Comparison of ENCODE assay signal across 17 cellular contexts in the genomic region with DNA sequence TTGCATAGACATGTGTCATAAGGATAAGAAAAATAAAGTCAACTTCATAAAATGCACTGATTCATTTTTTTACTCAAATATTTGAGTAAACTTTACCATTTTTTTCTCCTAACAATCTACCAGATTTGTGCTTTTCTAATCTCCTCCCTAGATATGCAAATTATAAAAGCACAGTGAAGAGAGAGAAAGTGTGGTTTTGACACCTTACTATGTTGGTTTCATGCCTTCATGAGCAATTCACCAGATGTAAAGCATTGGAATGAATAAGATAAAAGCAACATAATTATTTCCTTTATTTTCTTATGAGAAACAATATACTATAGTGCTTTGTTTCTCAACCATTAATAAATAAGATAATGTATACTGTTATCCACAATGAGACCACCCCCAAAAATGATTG.
A peak's percentile ranks its signal among the peaks of the same experiment; 100 is the strongest.
DNase-seq lines count a peak whose midpoint lies in the region; ATAC-seq and TF ChIP-seq lines count a peak whose summit lies in the region.
"Had no signal": no experiment of that assay in that cellular context is flagged by ENCODE, and none has a peak within 500 bp of the region (broad histone marks: within the 10 kb centered on the region; RNA-seq: fewer than 3 reads in every experiment).

No MANE protein-coding gene starts in this region.

- H3K9me2 ChIP-seq in SK-N-SH: no peaks in the 10 kb centered on the region

- peak overlapping the region in 2 of 3 donors; percentile 14 to 49 for H3K4me3 ChIP-seq in liver (ENCODE audit: low read depth in 1 of 3, low read length in 3 of 3)
- H3K4me3 ChIP-seq in mammary epithelial cell (replicated peaks in 1 of 3; ENCODE audit: insufficient read depth in 1 of 3, low read depth in 2 of 3, low read length in 3 of 3): no peak overlapping the region
- H3K4me3 ChIP-seq in SK-N-SH (ENCODE audit: low read depth in 2 of 2, low read length in 1 of 2): no peak overlapping the region

- no peaks in the 10 kb centered on the region for H3F3A ChIP-seq in SK-N-SH (replicated peaks; ENCODE audit: insufficient read depth)

- CTCF ChIA-PET in mammary epithelial cell (lab: Charles Lee; ENCODE audit: low non-redundant PET): no interaction called here
- CTCF ChIA-PET in SK-N-SH (lab: Yijun Ruan, JAX): no interaction called here

- TF ChIP-seq RAD21 in liver (IDR thresholded peaks at IDR 0.05) (no peak), SK-N-SH (IDR thresholded peaks at IDR 0.05; ENCODE audit: low read length) (no peak)

- H4K20me1 ChIP-seq in mammary epithelial cell (ENCODE audit: insufficient read depth, low read length) (no peaks in the 10 kb centered on the region), SK-N-SH (ENCODE audit: insufficient read depth) (no peaks in the 10 kb centered on the region)

- in situ Hi-C loops in mammary epithelial cell (cut with MboI; ENCODE audit: low sequenced_read_pairs in 2 of 2): no loop called here

- H3K9me3 ChIP-seq in liver (ENCODE audit: control insufficient read depth in 4 of 4, low read length in 3 of 4): no peaks in the 10 kb centered on the region
- no peaks in the 10 kb centered on the region for H3K9me3 ChIP-seq in mammary epithelial cell (replicated peaks; ENCODE audit: insufficient read depth, low read length)
- H3K9me3 ChIP-seq in SK-N-SH: no peaks in the 10 kb centered on the region; the same call in 1 of the 2 replicates

- DNase-seq in NCI-H526 treated with DMSO at 0.1 percent for 48 hours (lab: John Stamatoyannopoulos, UW) (no peak), mammary epithelial cell (no peak), superior temporal gyrus (ENCODE audit: extremely low spot score) (no peak), SK-N-SH (no peak)
- DNase-seq: activated CD4-positive, alpha-beta T cell treated with anti-CD3 and anti-CD28 coated beads, Interleukin-2, amount 10 ng/mL, durations not matched to agents 7 days and 5 days; CD8-positive, alpha-beta T cell; cortex of kidney; foreskin keratinocyte; left cardiac atrium; NCI-H524 treated with DMSO at 0.1 percent for 48 hours; occipital lobe; stimulated activated naive CD8-positive, alpha-beta T cell treated with anti-CD3 and anti-CD28 coated beads, Interleukin-15, amount 100 ng/mL, for 72 hours had no signal

- H3K79me2 ChIP-seq in mammary epithelial cell (ENCODE audit: insufficient read depth, low read length) (no peaks in the 10 kb centered on the region), SK-N-SH (ENCODE audit: insufficient read depth) (no peaks in the 10 kb centered on the region)

- POLR2A ChIA-PET in SK-N-SH (lab: Yijun Ruan, JAX): no interaction called here

- intact Hi-C loops in mammary epithelial cell (cut with micrococcal nuclease): no loop called here

- H3K27me3 ChIP-seq in liver (ENCODE audit: control insufficient read depth in 4 of 4, insufficient read depth in 4 of 4, low read length in 3 of 4): no peaks in the 10 kb centered on the region
- no peaks in the 10 kb centered on the region for H3K27me3 ChIP-seq in mammary epithelial cell (ENCODE audit: insufficient read depth, low read length)
- no peaks in the 10 kb centered on the region for H3K27me3 ChIP-seq in SK-N-SH (ENCODE audit: insufficient read depth)
- H3K27me3 ChIP-seq: foreskin keratinocyte had no signal

- no peak for TF ChIP-seq CTCF in liver (IDR thresholded peaks at IDR 0.05; ENCODE audit: low read depth, low read length, missing input control)
- TF ChIP-seq CTCF in mammary epithelial cell (conservative IDR thresholded peaks at IDR 0.05 in 1 of 2, IDR thresholded peaks at IDR 0.05 in 1 of 2; ENCODE audit: extremely low read depth in 1 of 2, insufficient read depth in 1 of 2, low read depth in 1 of 2, low read length in 2 of 2): no peak
- no peak for TF ChIP-seq CTCF in SK-N-SH (IDR thresholded peaks at IDR 0.05)

- H3K9ac ChIP-seq in liver (ENCODE audit: low read depth in 1 of 2, low read length in 2 of 2): no peak overlapping the region
- no peak overlapping the region for H3K9ac ChIP-seq in mammary epithelial cell (ENCODE audit: insufficient read depth, low read length)
- no peak overlapping the region for H3K9ac ChIP-seq in SK-N-SH

- no peak overlapping the region for H2AFZ ChIP-seq in mammary epithelial cell (ENCODE audit: low read depth, low read length)
- H2AFZ ChIP-seq in SK-N-SH (ENCODE audit: low read depth): no peak overlapping the region

- H3K27ac ChIP-seq in liver (ENCODE audit: low read depth in 1 of 2, low read length in 2 of 2): no peak overlapping the region
- no peak overlapping the region for H3K27ac ChIP-seq in mammary epithelial cell (ENCODE audit: insufficient read depth, low read depth, low read length)
- H3K27ac ChIP-seq in SK-N-SH (ENCODE audit: low read depth in 2 of 2, low read length in 1 of 2): no peak overlapping the region
- H3K27ac ChIP-seq: foreskin keratinocyte had no signal

- no peaks in the 10 kb centered on the region for H3K36me3 ChIP-seq in liver (ENCODE audit: control insufficient read depth in 4 of 4, insufficient read depth in 3 of 4, low read depth in 1 of 4, low read length in 3 of 4)
- no peaks in the 10 kb centered on the region for H3K36me3 ChIP-seq in mammary epithelial cell (ENCODE audit: insufficient read depth, low read length)
- peaks cover 0 to 3% of the 10 kb centered on the region in 2 experiments for H3K36me3 ChIP-seq in SK-N-SH (replicated peaks in 1 of 2; ENCODE audit: control insufficient read depth in 1 of 2, insufficient read depth in 2 of 2, low read length in 1 of 2)

- no TSS peak for BruUV-seq in mammary epithelial cell (replicated peaks; lab: Mats Ljungman, UMichigan)

- H3K4me1 ChIP-seq in liver (ENCODE audit: control insufficient read depth in 4 of 4, insufficient read depth in 4 of 4, low read length in 3 of 4) (no peaks in the 10 kb centered on the region), mammary epithelial cell (ENCODE audit: insufficient read depth, low read length) (no peaks in the 10 kb centered on the region), SK-N-SH (ENCODE audit: control insufficient read depth in 1 of 2, insufficient read depth in 2 of 2, low read depth in 1 of 2, low read length in 1 of 2) (no peaks in the 10 kb centered on the region)

- no peak for TF ChIP-seq EP300 in SK-N-SH (IDR thresholded peaks at IDR 0.05; ENCODE audit: borderline replicate concordance in 1 of 2, low read depth in 1 of 2, low read length in 1 of 2)

- ATAC-seq in GM19023 (IDR thresholded peaks at IDR 0.05; ENCODE audit: unreplicated experiment) (peak; percentile 67), GM21737 (IDR thresholded peaks at IDR 0.05; ENCODE audit: unreplicated experiment) (peak; percentile 88), HG03196 (IDR thresholded peaks at IDR 0.05; ENCODE audit: unreplicated experiment) (peak; percentile 99)
- ATAC-seq: activated naive CD4-positive, alpha-beta T cell treated with anti-CD3 and anti-CD28 coated beads, Interleukin-2, amount 50 U/mL, for 72 hours; CD8-positive, alpha-beta T cell; foreskin keratinocyte; left cardiac atrium; stimulated activated naive CD8-positive, alpha-beta T cell treated with anti-CD3 and anti-CD28 coated beads, Interleukin-15, amount 100 ng/mL, for 72 hours had no signal

- dilution Hi-C loops in mammary epithelial cell (cut with HindIII; ENCODE audit: low sequenced_read_pairs): no loop called here

- no peak overlapping the region for H3K4me2 ChIP-seq in mammary epithelial cell (ENCODE audit: insufficient read depth, low read depth, low read length)
- no peak overlapping the region for H3K4me2 ChIP-seq in SK-N-SH

TF ChIP-seq in liver, 16 proteins besides CTCF, POLR2A, EP300 and RAD21:
- TF ChIP-seq YY1 (IDR thresholded peaks at IDR 0.05): no peak
- TF ChIP-seq HNF4G (IDR thresholded peaks at IDR 0.05): no peak
- TF ChIP-seq RXRA (IDR thresholded peaks at IDR 0.05): no peak

TF ChIP-seq in SK-N-SH, 30 proteins besides CTCF, POLR2A, EP300 and RAD21:
- TF ChIP-seq, protein P1, sequence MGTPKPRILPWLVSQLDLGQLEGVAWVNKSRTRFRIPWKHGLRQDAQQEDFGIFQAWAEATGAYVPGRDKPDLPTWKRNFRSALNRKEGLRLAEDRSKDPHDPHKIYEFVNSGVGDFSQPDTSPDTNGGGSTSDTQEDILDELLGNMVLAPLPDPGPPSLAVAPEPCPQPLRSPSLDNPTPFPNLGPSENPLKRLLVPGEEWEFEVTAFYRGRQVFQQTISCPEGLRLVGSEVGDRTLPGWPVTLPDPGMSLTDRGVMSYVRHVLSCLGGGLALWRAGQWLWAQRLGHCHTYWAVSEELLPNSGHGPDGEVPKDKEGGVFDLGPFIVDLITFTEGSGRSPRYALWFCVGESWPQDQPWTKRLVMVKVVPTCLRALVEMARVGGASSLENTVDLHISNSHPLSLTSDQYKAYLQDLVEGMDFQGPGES (IDR thresholded peaks at IDR 0.05; ENCODE audit: low read depth, low read length): no peak
- TF ChIP-seq MEF2A (IDR thresholded peaks at IDR 0.05; ENCODE audit: borderline replicate concordance, low read depth) (no peak), EZH2phosphoT487 (IDR thresholded peaks at IDR 0.05; ENCODE audit: borderline replicate concordance, low read depth) (no peak), TEAD4 (IDR thresholded peaks at IDR 0.05; ENCODE audit: borderline replicate concordance, insufficient read depth) (no peak), JUND (IDR thresholded peaks at IDR 0.05) (no peak), FOXJ3 (CRISPR knock-in tag; IDR thresholded peaks at IDR 0.05) (no peak), CHD2 (IDR thresholded peaks at IDR 0.05; ENCODE audit: low read length, partially characterized antibody) (no peak), POLR2AphosphoS5 (IDR thresholded peaks at IDR 0.05; ENCODE audit: low read depth, low read length) (no peak), RCOR1 (IDR thresholded peaks at IDR 0.05; ENCODE audit: low read length) (no peak), FOXM1 (IDR thresholded peaks at IDR 0.05; ENCODE audit: low read depth) (no peak), ELF1 (IDR thresholded peaks at IDR 0.05) (no peak), NFIC (IDR thresholded peaks at IDR 0.05; ENCODE audit: borderline replicate concordance) (no peak)
- TF ChIP-seq, protein P2, sequence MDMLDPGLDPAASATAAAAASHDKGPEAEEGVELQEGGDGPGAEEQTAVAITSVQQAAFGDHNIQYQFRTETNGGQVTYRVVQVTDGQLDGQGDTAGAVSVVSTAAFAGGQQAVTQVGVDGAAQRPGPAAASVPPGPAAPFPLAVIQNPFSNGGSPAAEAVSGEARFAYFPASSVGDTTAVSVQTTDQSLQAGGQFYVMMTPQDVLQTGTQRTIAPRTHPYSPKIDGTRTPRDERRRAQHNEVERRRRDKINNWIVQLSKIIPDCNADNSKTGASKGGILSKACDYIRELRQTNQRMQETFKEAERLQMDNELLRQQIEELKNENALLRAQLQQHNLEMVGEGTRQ (IDR thresholded peaks at IDR 0.05; ENCODE audit: borderline replicate concordance, low read depth, low read length): no peak

Comparison
In these comparisons a context has a peak if more than half of its experiments do, and no peak if none do; other contexts are left out.
1. H3K4me3 ChIP-seq: peak in liver (2 of 3); none in mammary epithelial cell (0 of 3) and SK-N-SH (0 of 2).
2. Peak in every context shown above with its lines, with median percentiles within 50 percentile points of each other: ATAC-seq.